ENCODE assay signal across 11 cellular contexts in genomic region chr19:49200238-49200862, GRCh38. TPM values are rescaled to one million over a fixed set of nuclear protein-coding genes. Genes with fewer than 3 reads are reported as not detected.
DNase-seq lines count a peak whose midpoint lies in the region; TF ChIP-seq lines count a peak whose summit lies in the region.
"Had no signal": no experiment of that assay in that cellular context is flagged by ENCODE, and none has a peak within 500 bp of the region (broad histone marks: within the 10 kb centered on the region; RNA-seq: fewer than 3 reads in every experiment).

No MANE protein-coding gene starts in this region.

- in situ Hi-C loops in GM13976 (cut with MboI; ENCODE audit: low sequenced_read_pairs, unreplicated experiment), result no loop called here

- H3K4me1 ChIP-seq in Karpas-422 (ENCODE audit: low read length) (peaks cover 10% of the 10 kb centered on the region), mucosa of rectum (ENCODE audit: control insufficient read depth in 2 of 2, insufficient read depth in 2 of 2, low read length in 2 of 2) (peaks cover 27 to 42% of the 10 kb centered on the region in 2 donors)

- DNase-seq in DMS53 (lab: John Stamatoyannopoulos, UW), result peak; percentile 64
- DNase-seq in DMS53 treated with DMSO at 0.1 percent for 48 hours (lab: John Stamatoyannopoulos, UW; ENCODE audit: unreplicated experiment), result no peak
- peak; percentile 74 for DNase-seq in Karpas-422
- DNase-seq in WERI-Rb-1, result peak; percentile 20
- no peak for DNase-seq in NCI-H2171 treated with DMSO at 0.1 percent for 48 hours (lab: John Stamatoyannopoulos, UW)
- DNase-seq in GM13976 (ENCODE audit: low spot score), result no peak
- DNase-seq in GDM1 (lab: John Stamatoyannopoulos, UW), result no peak
- DNase-seq: activated naive CD8-positive, alpha-beta T cell treated with anti-CD3 and anti-CD28 coated beads, Interleukin-2, amount 10 ng/mL, durations not matched to agents 7 days and 5 days had no signal

- no peak overlapping the region for H3K9ac ChIP-seq in Karpas-422 (ENCODE audit: low read length)
- H3K9ac ChIP-seq in mucosa of rectum (ENCODE audit: low read depth in 1 of 2, low read length in 2 of 2), result no peak overlapping the region

- no peaks in the 10 kb centered on the region for H4K20me1 ChIP-seq in Karpas-422 (ENCODE audit: insufficient read depth, low read depth, low read length)

- H3K27ac ChIP-seq in Karpas-422 (ENCODE audit: low read length) (no peak overlapping the region), WERI-Rb-1 (no peak overlapping the region), mucosa of rectum (ENCODE audit: low read depth in 2 of 2, low read length in 2 of 2) (peak overlapping the region; percentile 71 to 78)

- peaks cover 2% of the 10 kb centered on the region; the same call in 1 of the 2 replicates for H3K27me3 ChIP-seq in Karpas-422 (ENCODE audit: low read length)
- H3K27me3 ChIP-seq in WERI-Rb-1 (ENCODE audit: insufficient read depth, low read depth, severe bottlenecking), result no peaks in the 10 kb centered on the region
- no peaks in the 10 kb centered on the region for H3K27me3 ChIP-seq in mucosa of rectum (ENCODE audit: control insufficient read depth in 2 of 2, insufficient read depth in 2 of 2, low read length in 2 of 2)

- no peak overlapping the region for H3K4me3 ChIP-seq in Karpas-422 (ENCODE audit: low read length)
- no peak overlapping the region for H3K4me3 ChIP-seq in WERI-Rb-1 (ENCODE audit: low read depth, low read length)
- H3K4me3 ChIP-seq in mucosa of rectum (ENCODE audit: low read length in 2 of 2), result no peak overlapping the region

- no peaks in the 10 kb centered on the region for H3K9me3 ChIP-seq in Karpas-422 (ENCODE audit: low read length)
- no peaks in the 10 kb centered on the region for H3K9me3 ChIP-seq in WERI-Rb-1 (ENCODE audit: severe bottlenecking)
- no peaks in the 10 kb centered on the region for H3K9me3 ChIP-seq in mucosa of rectum (ENCODE audit: control insufficient read depth in 2 of 2, low read length in 2 of 2)

- H2AFZ ChIP-seq in Karpas-422 (ENCODE audit: low read length), result no peak overlapping the region; the same call in 1 of the 2 replicates

- no peak for TF ChIP-seq CTCF in WERI-Rb-1 (IDR thresholded peaks at IDR 0.05; ENCODE audit: low read depth, low read length)
- TF ChIP-seq CTCF in GM13976 (IDR thresholded peaks at IDR 0.05; ENCODE audit: borderline replicate concordance, control extremely low read depth, extremely low read depth, insufficient read depth, missing control alignments), result no peak

- no peaks in the 10 kb centered on the region for H3K36me3 ChIP-seq in Karpas-422 (ENCODE audit: insufficient read depth, low read length)
- peaks cover 10% of the 10 kb centered on the region; the same call in 1 of the 2 replicates for H3K36me3 ChIP-seq in WERI-Rb-1
- H3K36me3 ChIP-seq in mucosa of rectum (ENCODE audit: control insufficient read depth in 2 of 2, insufficient read depth in 2 of 2, low read length in 2 of 2), result peaks cover 28 to 37% of the 10 kb centered on the region in 2 donors

- H3K79me2 ChIP-seq in Karpas-422 (ENCODE audit: low read length), result no peaks in the 10 kb centered on the region

- no peak overlapping the region for H3K4me2 ChIP-seq in Karpas-422 (ENCODE audit: low read depth, low read length, poor library complexity, severe bottlenecking)

- no peaks in the 10 kb centered on the region for H3K9me2 ChIP-seq in Karpas-422 (replicated peaks; ENCODE audit: insufficient read depth, low read length)

RNA-seq across cellular contexts. Expression of gene TRPM4, which starts 42.8 kb away (rescaled TPM):
- total RNA-seq in Karpas-422 (2014; rRNA removed; shearing (Covaris generic); ENCODE audit: low replicate concordance), result not detected in 2 replicates
- total RNA-seq: natural killer cell treated with Interleukin-12 subunit alpha and Interleukin-12 subunit beta and Interleukin-15 and Interleukin-18, amount 100 ng/mL, for 72 hours had no signal

RNA-seq across cellular contexts. Expression of gene HRC, which starts 45.2 kb away (rescaled TPM):
- not detected in 2 replicates for total RNA-seq in Karpas-422 (2014; rRNA removed; shearing (Covaris generic); ENCODE audit: low replicate concordance)
- total RNA-seq: activated naive CD8-positive, alpha-beta T cell treated with anti-CD3 and anti-CD28 coated beads, Interleukin-2, amount 10 ng/mL, durations not matched to agents 7 days and 5 days; endothelial cell of umbilical vein; natural killer cell treated with Interleukin-12 subunit alpha and Interleukin-12 subunit beta and Interleukin-15 and Interleukin-18, amount 100 ng/mL, for 72 hours had no signal

Comparison
In these comparisons a context has a peak if more than half of its experiments do, and no peak if none do; other contexts are left out.
1. DNase-seq: peak in DMS53 (single experiment), Karpas-422 (single experiment) and WERI-Rb-1 (single experiment); none in DMS53 treated with DMSO at 0.1 percent for 48 hours (single experiment), NCI-H2171 treated with DMSO at 0.1 percent for 48 hours (single experiment), GM13976 (single experiment) and GDM1 (single experiment).
2. H3K27ac ChIP-seq: peak in mucosa of rectum (2 of 2); none in Karpas-422 (single experiment) and WERI-Rb-1 (single experiment).